ENCODE assay signal across 8 cellular contexts in genomic region chr11:96014234-96014633, GRCh38.
A peak's percentile ranks its signal among the peaks of the same experiment; 100 is the strongest.
DNase-seq lines count a peak whose midpoint lies in the region; ATAC-seq lines count a peak whose summit lies in the region.

No MANE protein-coding gene starts in this region.

- H3K27ac Mint-ChIP-seq in activated naive CD4-positive, alpha-beta T cell treated with anti-CD3 and anti-CD28 coated beads, Interleukin-2, amount 50 U/mL, for 24 hours: peak overlapping the region; percentile 96
- H3K27ac Mint-ChIP-seq in natural killer cell treated with Interleukin-12 subunit alpha and Interleukin-12 subunit beta and Interleukin-15 and Interleukin-18, amount 100 ng/mL, for 72 hours: peak overlapping the region; percentile 27 to 78

- peak overlapping the region; percentile 54 for H3K4me3 Mint-ChIP-seq in activated naive CD4-positive, alpha-beta T cell treated with anti-CD3 and anti-CD28 coated beads, Interleukin-2, amount 50 U/mL, for 24 hours
- H3K4me3 Mint-ChIP-seq in natural killer cell treated with Interleukin-12 subunit alpha and Interleukin-12 subunit beta and Interleukin-15 and Interleukin-18, amount 100 ng/mL, for 72 hours: peak overlapping the region; percentile 31

- no peaks in the 10 kb centered on the region for H3K27me3 Mint-ChIP-seq in activated naive CD4-positive, alpha-beta T cell treated with anti-CD3 and anti-CD28 coated beads, Interleukin-2, amount 50 U/mL, for 24 hours
- no peaks in the 10 kb centered on the region for H3K27me3 Mint-ChIP-seq in natural killer cell treated with Interleukin-12 subunit alpha and Interleukin-12 subunit beta and Interleukin-15 and Interleukin-18, amount 100 ng/mL, for 72 hours

- DNase-seq in activated CD8-positive, alpha-beta memory T cell treated with anti-CD3 and anti-CD28 coated beads, Interleukin-2, amount 50 U/mL, for 1 hour (ENCODE audit: extremely low read depth): peak; percentile 39
- no peak for DNase-seq in activated CD8-positive, alpha-beta memory T cell treated with anti-CD3 and anti-CD28 coated beads, Interleukin-2, amount 50 U/mL, for 48 hours
- DNase-seq in LHCN-M2 (ENCODE audit: low read depth): peak; percentile 75
- no peak for DNase-seq in natural killer cell treated with Interleukin-12 subunit alpha and Interleukin-12 subunit beta and Interleukin-15 and Interleukin-18, amount 100 ng/mL, for 72 hours (ENCODE audit: low spot score)
- no peak for DNase-seq in NCI-H510A treated with DMSO at 0.1 percent for 48 hours (lab: John Stamatoyannopoulos, UW)

- H3K36me3 Mint-ChIP-seq in activated naive CD4-positive, alpha-beta T cell treated with anti-CD3 and anti-CD28 coated beads, Interleukin-2, amount 50 U/mL, for 24 hours: no peaks in the 10 kb centered on the region
- no peaks in the 10 kb centered on the region for H3K36me3 Mint-ChIP-seq in natural killer cell treated with Interleukin-12 subunit alpha and Interleukin-12 subunit beta and Interleukin-15 and Interleukin-18, amount 100 ng/mL, for 72 hours

- H3K9me3 Mint-ChIP-seq in activated naive CD4-positive, alpha-beta T cell treated with anti-CD3 and anti-CD28 coated beads, Interleukin-2, amount 50 U/mL, for 24 hours: no peaks in the 10 kb centered on the region
- no peaks in the 10 kb centered on the region for H3K9me3 Mint-ChIP-seq in natural killer cell treated with Interleukin-12 subunit alpha and Interleukin-12 subunit beta and Interleukin-15 and Interleukin-18, amount 100 ng/mL, for 72 hours

- peaks cover 72% of the 10 kb centered on the region for H3K4me1 Mint-ChIP-seq in activated naive CD4-positive, alpha-beta T cell treated with anti-CD3 and anti-CD28 coated beads, Interleukin-2, amount 50 U/mL, for 24 hours
- H3K4me1 Mint-ChIP-seq in natural killer cell treated with Interleukin-12 subunit alpha and Interleukin-12 subunit beta and Interleukin-15 and Interleukin-18, amount 100 ng/mL, for 72 hours (ENCODE audit: low read depth in 2 of 2): peaks cover 39 to 42% of the 10 kb centered on the region in 2 donors

- peak; percentile 85 to 89 for ATAC-seq in natural killer cell treated with Interleukin-12 subunit alpha and Interleukin-12 subunit beta and Interleukin-15 and Interleukin-18, amount 100 ng/mL, for 72 hours
- ATAC-seq in HG03159 (IDR thresholded peaks at IDR 0.05; ENCODE audit: unreplicated experiment) (no peak), HG03280 (IDR thresholded peaks at IDR 0.05; ENCODE audit: unreplicated experiment) (no peak)

Comparison
In these comparisons a context has a peak if more than half of its experiments do, and no peak if none do; other contexts are left out.
1. DNase-seq: peak in activated CD8-positive, alpha-beta memory T cell treated with anti-CD3 and anti-CD28 coated beads, Interleukin-2, amount 50 U/mL, for 1 hour (single experiment) and LHCN-M2 (single experiment); none in activated CD8-positive, alpha-beta memory T cell treated with anti-CD3 and anti-CD28 coated beads, Interleukin-2, amount 50 U/mL, for 48 hours (single experiment), natural killer cell treated with Interleukin-12 subunit alpha and Interleukin-12 subunit beta and Interleukin-15 and Interleukin-18, amount 100 ng/mL, for 72 hours (single experiment) and NCI-H510A treated with DMSO at 0.1 percent for 48 hours (single experiment).
2. ATAC-seq: peak in natural killer cell treated with Interleukin-12 subunit alpha and Interleukin-12 subunit beta and Interleukin-15 and Interleukin-18, amount 100 ng/mL, for 72 hours (2 of 2); none in HG03159 (single experiment) and HG03280 (single experiment).